In the genomic region with DNA sequence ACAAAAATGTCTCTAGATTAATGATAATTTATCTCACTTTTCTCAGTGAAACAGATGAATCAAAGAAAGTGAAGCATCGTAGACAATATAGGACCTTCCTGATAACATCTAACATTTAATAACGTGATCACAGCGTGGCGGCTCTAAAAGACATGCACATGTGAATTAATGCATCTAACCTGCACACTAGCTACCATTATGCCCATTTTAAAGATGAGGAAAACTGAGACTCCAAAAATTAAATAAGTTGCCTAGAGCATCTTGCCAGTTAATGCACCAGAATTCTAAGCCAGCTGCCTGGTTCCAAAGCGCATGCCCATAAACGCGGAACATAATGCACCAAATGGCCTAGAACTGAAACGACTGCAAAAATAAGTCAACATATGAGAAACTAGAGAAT, we compare ENCODE assay signal across 21 cellular contexts. TPM values are rescaled to one million over a fixed set of nuclear protein-coding genes. Genes with fewer than 3 reads are reported as not detected.
A peak's percentile ranks its signal among the peaks of the same experiment; 100 is the strongest.
DNase-seq lines count a peak whose midpoint lies in the region; ATAC-seq and TF ChIP-seq lines count a peak whose summit lies in the region.
"Had no signal": no experiment of that assay in that cellular context is flagged by ENCODE, and none has a peak within 500 bp of the region (broad histone marks: within the 10 kb centered on the region; RNA-seq: fewer than 3 reads in every experiment).

No MANE protein-coding gene starts in this region.

- H3K9me3 ChIP-seq in heart left ventricle: no peaks in the 10 kb centered on the region
- H3K9me3 ChIP-seq in right cardiac atrium (ENCODE audit: control insufficient read depth, low read length): no peaks in the 10 kb centered on the region
- H3K9me3 ChIP-seq in WERI-Rb-1 (ENCODE audit: severe bottlenecking): peaks cover 1% of the 10 kb centered on the region
- no peaks in the 10 kb centered on the region for H3K9me3 ChIP-seq in subcutaneous abdominal adipose tissue (ENCODE audit: control insufficient read depth in 5 of 5, low read length in 5 of 5)
- H3K9me3 ChIP-seq: SJCRH30 had no signal

- no peak for TF ChIP-seq POLR2A in heart left ventricle (IDR thresholded peaks at IDR 0.05)

- peak overlapping the region in 10 of 12 donors; percentile 4 to 82 (median 66) for H3K27ac ChIP-seq in heart left ventricle
- no peak overlapping the region for H3K27ac ChIP-seq in right cardiac atrium (ENCODE audit: low read length)
- H3K27ac ChIP-seq in WERI-Rb-1: peak overlapping the region; percentile 84
- H3K27ac ChIP-seq in foreskin keratinocyte: peak overlapping the region; percentile 68
- peak overlapping the region; percentile 71 for H3K27ac ChIP-seq in subcutaneous abdominal adipose tissue (ENCODE audit: low read depth, low read length)
- H3K27ac ChIP-seq: 22Rv1, SJCRH30 had no signal

- DNase-seq in heart left ventricle (no peak), right cardiac atrium (no peak), WERI-Rb-1 (no peak), foreskin keratinocyte (no peak)
- DNase-seq: ACHN; C1 segment of cervical spinal cord; Calu3; CD8-positive, alpha-beta T cell; DMS53; GF-D8; MV-4-11; NCI-H1105 treated with DMSO at 0.1 percent for 48 hours; NCI-H2029 treated with DMSO at 0.1 percent for 48 hours; NCI-H345; SJCRH30 had no signal

- intact Hi-C loops in heart left ventricle (cut with DNase I): loop anchor here in 1 of 10 donors (2.0 kb wide), 1 partner anchor 24 kb away; a partner anchor contains a TSS
- intact Hi-C loops in right cardiac atrium (cut with DNase I): no loop called here

- H3K27me3 ChIP-seq in heart left ventricle (no peaks in the 10 kb centered on the region), right cardiac atrium (ENCODE audit: control insufficient read depth, insufficient read depth) (no peaks in the 10 kb centered on the region), WERI-Rb-1 (ENCODE audit: insufficient read depth, low read depth, severe bottlenecking) (no peaks in the 10 kb centered on the region), foreskin keratinocyte (no peaks in the 10 kb centered on the region), subcutaneous abdominal adipose tissue (ENCODE audit: control insufficient read depth in 5 of 5, insufficient read depth in 4 of 5, low read length in 5 of 5) (peaks cover 0 to 16% (median 0%) of the 10 kb centered on the region in 5 donors)
- H3K27me3 ChIP-seq: SJCRH30 had no signal

- no peak for ATAC-seq in heart left ventricle
- ATAC-seq in right cardiac atrium: no peak
- no peak for ATAC-seq in foreskin keratinocyte
- ATAC-seq in GM19324 (IDR thresholded peaks at IDR 0.05; ENCODE audit: low FRiP score, unreplicated experiment): no peak
- ATAC-seq in HG03095 (IDR thresholded peaks at IDR 0.05; ENCODE audit: unreplicated experiment): no peak
- no peak for ATAC-seq in HG02970 (IDR thresholded peaks at IDR 0.05; ENCODE audit: low FRiP score, unreplicated experiment)
- ATAC-seq: CD8-positive, alpha-beta T cell; Panc1 had no signal

- no peaks in the 10 kb centered on the region for H3K36me3 ChIP-seq in heart left ventricle
- no peaks in the 10 kb centered on the region for H3K36me3 ChIP-seq in WERI-Rb-1
- H3K36me3 ChIP-seq in subcutaneous abdominal adipose tissue (ENCODE audit: control insufficient read depth in 5 of 5, insufficient read depth in 5 of 5, low read length in 5 of 5): no peaks in the 10 kb centered on the region
- H3K36me3 ChIP-seq: SJCRH30 had no signal

- H3K9ac ChIP-seq in subcutaneous abdominal adipose tissue (ENCODE audit: low read length in 5 of 5): peak overlapping the region in 1 of 5 donors; percentile 45

- H3K4me1 ChIP-seq in heart left ventricle: peaks cover 0 to 78% (median 43%) of the 10 kb centered on the region in 12 donors
- H3K4me1 ChIP-seq in right cardiac atrium (ENCODE audit: control insufficient read depth, insufficient read depth, low read length): peaks cover 8% of the 10 kb centered on the region
- H3K4me1 ChIP-seq in foreskin keratinocyte: peaks cover 30% of the 10 kb centered on the region
- H3K4me1 ChIP-seq in subcutaneous abdominal adipose tissue (ENCODE audit: control insufficient read depth in 5 of 5, insufficient read depth in 5 of 5, low read length in 5 of 5): peaks cover 0 to 84% (median 2%) of the 10 kb centered on the region in 5 donors
- H3K4me1 ChIP-seq: SJCRH30 had no signal

- WGBS in heart left ventricle, 4 donors: 85 to 92% (median 91%) methylated on average over 8 of the region's 8 CpGs
- 92% methylated on average over 8 of the region's 8 CpGs for WGBS in right cardiac atrium

- TF ChIP-seq CTCF in heart left ventricle (IDR thresholded peaks at IDR 0.05): no peak
- no peak for TF ChIP-seq CTCF in WERI-Rb-1 (IDR thresholded peaks at IDR 0.05; ENCODE audit: low read depth, low read length)
- no peak for TF ChIP-seq CTCF in foreskin keratinocyte (conservative IDR thresholded peaks at IDR 0.05)

- H3K4me3 ChIP-seq in heart left ventricle: no peak overlapping the region
- no peak overlapping the region for H3K4me3 ChIP-seq in right cardiac atrium (ENCODE audit: low read length)
- H3K4me3 ChIP-seq in WERI-Rb-1 (ENCODE audit: low read depth, low read length): peak overlapping the region; percentile 38
- H3K4me3 ChIP-seq in subcutaneous abdominal adipose tissue (ENCODE audit: low read depth in 1 of 5, low read length in 5 of 5): no peak overlapping the region
- H3K4me3 ChIP-seq: SJCRH30 had no signal

RNA-seq across cellular contexts. Expression of a gene that starts 23.5 kb away (rescaled TPM):
- 10 to 100 TPM; 11.6 to 37.9 (median 15.8) TPM for total RNA-seq in heart left ventricle
- 10 to 100 TPM in 1 of 2 donors, 1 to 10 TPM in 1; 5.9 to 11.7 TPM for polyA plus RNA-seq in heart left ventricle
- 10 to 100 TPM; 10.7 to 20.1 (median 17.9) TPM for total RNA-seq in right cardiac atrium
- polyA plus RNA-seq in right cardiac atrium: 6.6 TPM
- 0.24 and 0.49 TPM in 2 replicates for total RNA-seq in foreskin keratinocyte
- polyA plus RNA-seq in foreskin keratinocyte: 0.03 and 0.12 TPM in 2 replicates
- total RNA-seq: Calu3; CD8-positive, alpha-beta T cell; SJCRH30 had no signal
